19 cellular contexts compared by ENCODE assay signal in genomic region chr3:19932422-19932821, GRCh38. TPM values are rescaled to one million over a fixed set of nuclear protein-coding genes. Genes with fewer than 3 reads are reported as not detected.
A peak's percentile ranks its signal among the peaks of the same experiment; 100 is the strongest.
DNase-seq lines count a peak whose midpoint lies in the region; ATAC-seq and TF ChIP-seq lines count a peak whose summit lies in the region.
"Had no signal": no experiment of that assay in that cellular context is flagged by ENCODE, and none has a peak within 500 bp of the region (broad histone marks: within the 10 kb centered on the region; RNA-seq: fewer than 3 reads in every experiment).

No MANE protein-coding gene starts in this region.

- H3K36me3 ChIP-seq in OCI-LY3 (replicated peaks; ENCODE audit: low read depth, low read length): peaks cover 6% of the 10 kb centered on the region

- no peak overlapping the region for H3K4me3 Mint-ChIP-seq in activated CD8-positive, alpha-beta T cell treated with anti-CD3 and anti-CD28 coated beads for 36 hours
- H3K4me3 Mint-ChIP-seq in activated CD8-positive, alpha-beta T cell treated with anti-CD3 and anti-CD28 coated beads, Interleukin-2, amount 10 ng/mL, durations not matched to agents 7 days and 5 days: no peak overlapping the region
- H3K4me3 Mint-ChIP-seq in Calu3 (ENCODE audit: low read depth, unreplicated experiment) (no peak overlapping the region), memory B cell (no peak overlapping the region)
- H3K4me3 Mint-ChIP-seq: CD4-positive, alpha-beta memory T cell had no signal

- H3K36me3 Mint-ChIP-seq in activated CD8-positive, alpha-beta T cell treated with anti-CD3 and anti-CD28 coated beads for 36 hours (ENCODE audit: low read depth): no peaks in the 10 kb centered on the region
- no peaks in the 10 kb centered on the region for H3K36me3 Mint-ChIP-seq in activated CD8-positive, alpha-beta T cell treated with anti-CD3 and anti-CD28 coated beads, Interleukin-2, amount 10 ng/mL, durations not matched to agents 7 days and 5 days (ENCODE audit: low read depth)
- H3K36me3 Mint-ChIP-seq in Calu3 (ENCODE audit: insufficient read depth, unreplicated experiment) (no peaks in the 10 kb centered on the region), memory B cell (peaks cover 4% of the 10 kb centered on the region)
- H3K36me3 Mint-ChIP-seq: CD4-positive, alpha-beta memory T cell had no signal

- no peak for TF ChIP-seq CTCF in activated CD8-positive, alpha-beta T cell treated with anti-CD3 and anti-CD28 coated beads for 36 hours (IDR thresholded peaks at IDR 0.05)
- TF ChIP-seq CTCF in Calu3 (IDR thresholded peaks at IDR 0.05; ENCODE audit: unreplicated experiment) (no peak), OCI-LY3 (IDR thresholded peaks at IDR 0.05; ENCODE audit: low read depth, low read length) (no peak)

- H3K9ac ChIP-seq in OCI-LY3 (ENCODE audit: low read length): no peak overlapping the region; the same call in 1 of the 2 replicates

- DNase-seq in activated CD8-positive, alpha-beta T cell treated with anti-CD3 and anti-CD28 coated beads for 36 hours: no peak
- no peak for DNase-seq in activated CD8-positive, alpha-beta T cell treated with anti-CD3 and anti-CD28 coated beads, Interleukin-2, amount 10 ng/mL, durations not matched to agents 7 days and 5 days
- DNase-seq in Calu3: no peak
- DNase-seq in memory B cell (ENCODE audit: low spot score in 2 of 2): no peak
- no peak for DNase-seq in 8988T
- no peak for DNase-seq in occipital lobe (lab: John Stamatoyannopoulos, UW)
- DNase-seq: CD4-positive, alpha-beta memory T cell; DND-41; GDM1; GOT3; KG1; NCI-H1105; NCI-H187; NCI-H510A; NCI-H82; SHP77 treated with DMSO at 0.1 percent for 48 hours had no signal

- peak overlapping the region; percentile 84; the same call in 1 of the 2 replicates for H3K27ac ChIP-seq in OCI-LY3 (ENCODE audit: low read length)
- H3K27ac ChIP-seq: HL-60 had no signal

- peaks cover 9% of the 10 kb centered on the region for H3K27me3 Mint-ChIP-seq in activated CD8-positive, alpha-beta T cell treated with anti-CD3 and anti-CD28 coated beads for 36 hours
- peaks cover 7% of the 10 kb centered on the region for H3K27me3 Mint-ChIP-seq in activated CD8-positive, alpha-beta T cell treated with anti-CD3 and anti-CD28 coated beads, Interleukin-2, amount 10 ng/mL, durations not matched to agents 7 days and 5 days (ENCODE audit: low read depth)
- no peaks in the 10 kb centered on the region for H3K27me3 Mint-ChIP-seq in Calu3 (ENCODE audit: unreplicated experiment)
- peaks cover 4% of the 10 kb centered on the region for H3K27me3 Mint-ChIP-seq in memory B cell

- CTCF ChIA-PET in activated CD8-positive, alpha-beta T cell treated with anti-CD3 and anti-CD28 coated beads for 36 hours (lab: Charles Lee): no interaction called here
- CTCF ChIA-PET in activated CD8-positive, alpha-beta T cell treated with anti-CD3 and anti-CD28 coated beads, Interleukin-2, amount 10 ng/mL, durations not matched to agents 7 days and 5 days (lab: Charles Lee): interaction anchor here (1.4 kb wide), 1 partner anchor 28 kb away, joined by 3 read pairs; no protein-coding TSS in a partner anchor
- CTCF ChIA-PET in Calu3 (lab: Charles Lee): no interaction called here

- no peaks in the 10 kb centered on the region for H3K27me3 ChIP-seq in OCI-LY3 (ENCODE audit: low read depth, low read length)

- H4K20me1 ChIP-seq in OCI-LY3 (ENCODE audit: insufficient read depth, low read length): no peaks in the 10 kb centered on the region

- no peaks in the 10 kb centered on the region for H3K9me3 ChIP-seq in OCI-LY3 (ENCODE audit: insufficient read depth, low read length)

- peaks cover 37% of the 10 kb centered on the region for H3K4me1 Mint-ChIP-seq in activated CD8-positive, alpha-beta T cell treated with anti-CD3 and anti-CD28 coated beads for 36 hours (ENCODE audit: low read depth)
- peaks cover 32% of the 10 kb centered on the region for H3K4me1 Mint-ChIP-seq in activated CD8-positive, alpha-beta T cell treated with anti-CD3 and anti-CD28 coated beads, Interleukin-2, amount 10 ng/mL, durations not matched to agents 7 days and 5 days (ENCODE audit: low read depth)
- peaks cover 27% of the 10 kb centered on the region for H3K4me1 Mint-ChIP-seq in Calu3 (ENCODE audit: low read depth, unreplicated experiment)
- H3K4me1 Mint-ChIP-seq in memory B cell: peaks cover 18% of the 10 kb centered on the region

- peak overlapping the region; percentile 84 for H3K27ac Mint-ChIP-seq in activated CD8-positive, alpha-beta T cell treated with anti-CD3 and anti-CD28 coated beads for 36 hours
- H3K27ac Mint-ChIP-seq in activated CD8-positive, alpha-beta T cell treated with anti-CD3 and anti-CD28 coated beads, Interleukin-2, amount 10 ng/mL, durations not matched to agents 7 days and 5 days: no peak overlapping the region
- H3K27ac Mint-ChIP-seq in Calu3 (ENCODE audit: unreplicated experiment) (peak overlapping the region; percentile 2), memory B cell (peak overlapping the region; percentile 4)
- H3K27ac Mint-ChIP-seq: CD4-positive, alpha-beta memory T cell had no signal

- peak overlapping the region; percentile 76 for H3K4me2 ChIP-seq in OCI-LY3 (ENCODE audit: low read length)

- POLR2A ChIA-PET in activated CD8-positive, alpha-beta T cell treated with anti-CD3 and anti-CD28 coated beads for 36 hours (lab: Charles Lee): interaction anchor here (1.1 kb wide), 1 partner anchor 14 kb away, joined by 3 read pairs; no protein-coding TSS in a partner anchor
- POLR2A ChIA-PET in activated CD8-positive, alpha-beta T cell treated with anti-CD3 and anti-CD28 coated beads, Interleukin-2, amount 10 ng/mL, durations not matched to agents 7 days and 5 days (lab: Charles Lee): no interaction called here

- H3K4me1 ChIP-seq in OCI-LY3 (ENCODE audit: low read length): peaks cover 29% of the 10 kb centered on the region

- no peaks in the 10 kb centered on the region for H3K79me2 ChIP-seq in OCI-LY3 (ENCODE audit: low read length)

- BruUV-seq in Calu3 (replicated peaks; lab: Mats Ljungman, UMichigan): no TSS peak

- H3K4me3 ChIP-seq in OCI-LY3 (ENCODE audit: low read length): peak overlapping the region; percentile 50; the same call in 1 of the 2 replicates

- H2AFZ ChIP-seq in OCI-LY3 (ENCODE audit: low read depth, low read length): no peak overlapping the region

- no peaks in the 10 kb centered on the region for H3K9me3 Mint-ChIP-seq in activated CD8-positive, alpha-beta T cell treated with anti-CD3 and anti-CD28 coated beads for 36 hours
- no peaks in the 10 kb centered on the region for H3K9me3 Mint-ChIP-seq in activated CD8-positive, alpha-beta T cell treated with anti-CD3 and anti-CD28 coated beads, Interleukin-2, amount 10 ng/mL, durations not matched to agents 7 days and 5 days (ENCODE audit: insufficient read depth)
- H3K9me3 Mint-ChIP-seq in Calu3 (ENCODE audit: low read depth, unreplicated experiment) (no peaks in the 10 kb centered on the region), memory B cell (peaks cover 1% of the 10 kb centered on the region)
- H3K9me3 Mint-ChIP-seq: CD4-positive, alpha-beta memory T cell had no signal

- intact Hi-C loops in activated CD8-positive, alpha-beta T cell treated with anti-CD3 and anti-CD28 coated beads for 36 hours (cut with micrococcal nuclease): loop anchor here (5.0 kb wide), 2 partner anchors 110 to 125 kb away; partner anchors contain the start of gene KAT2B
- intact Hi-C loops in Calu3 (cut with micrococcal nuclease; ENCODE audit: unreplicated experiment): no loop called here

- ATAC-seq in activated CD8-positive, alpha-beta T cell treated with anti-CD3 and anti-CD28 coated beads for 36 hours: no peak
- ATAC-seq in activated CD8-positive, alpha-beta T cell treated with anti-CD3 and anti-CD28 coated beads, Interleukin-2, amount 10 ng/mL, durations not matched to agents 7 days and 5 days: no peak
- ATAC-seq in memory B cell (ENCODE audit: low read depth): no peak
- ATAC-seq in GM21825 (IDR thresholded peaks at IDR 0.05; ENCODE audit: unreplicated experiment): no peak

RNA-seq across cellular contexts. Expression of gene EFHB, which starts 1.6 kb away (rescaled TPM):
- total RNA-seq in activated CD8-positive, alpha-beta T cell treated with anti-CD3 and anti-CD28 coated beads for 36 hours: under 1 TPM; 0.69 to 0.77 TPM
- total RNA-seq in activated CD8-positive, alpha-beta T cell treated with anti-CD3 and anti-CD28 coated beads, Interleukin-2, amount 10 ng/mL, durations not matched to agents 7 days and 5 days: under 1 TPM in 1 of 2 experiments, not detected in 1; 0.44 TPM
- not detected in 2 replicates for total RNA-seq in Calu3 (2022)
- not detected for total RNA-seq in occipital lobe

RNA-seq across cellular contexts. Expression of gene RAB5A, which starts 14.5 kb away (rescaled TPM):
- total RNA-seq in activated CD8-positive, alpha-beta T cell treated with anti-CD3 and anti-CD28 coated beads for 36 hours: 10 to 100 TPM; 54.3 to 55.8 TPM
- total RNA-seq in activated CD8-positive, alpha-beta T cell treated with anti-CD3 and anti-CD28 coated beads, Interleukin-2, amount 10 ng/mL, durations not matched to agents 7 days and 5 days: 10 to 100 TPM; 57.8 to 59.8 TPM
- total RNA-seq in Calu3 (2022) (66.7 and 75.4 TPM in 2 replicates), occipital lobe (62.9 TPM)
